Comparison of ENCODE assay signal across 10 cellular contexts in the genomic region with DNA sequence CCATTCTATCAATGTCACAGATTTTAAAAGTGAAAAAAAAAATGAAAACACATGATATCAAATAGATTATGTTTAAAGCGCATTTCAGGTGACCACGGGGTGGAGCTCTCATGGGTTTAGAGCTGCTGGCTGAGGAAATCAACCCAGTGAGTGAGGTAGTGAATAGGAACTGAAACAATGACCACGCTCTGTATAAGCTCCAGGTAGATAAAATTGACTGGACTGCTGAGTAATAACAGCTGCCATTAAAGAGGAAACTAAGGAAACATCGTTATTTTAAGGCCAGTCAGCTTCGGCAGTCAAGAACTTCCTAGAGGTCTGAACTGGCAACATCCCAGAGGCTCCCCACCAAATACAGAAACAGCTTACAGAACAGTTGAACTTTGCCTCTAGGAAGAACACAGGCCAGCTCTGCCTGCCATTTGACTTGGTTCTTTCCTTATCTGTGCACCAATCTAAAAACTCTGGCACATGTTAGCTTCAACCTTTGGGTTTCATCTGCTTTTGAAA.
A peak's percentile ranks its signal among the peaks of the same experiment; 100 is the strongest.
DNase-seq lines count a peak whose midpoint lies in the region; ATAC-seq, FAIRE-seq and TF ChIP-seq lines count a peak whose summit lies in the region.
"Had no signal": no experiment of that assay in that cellular context is flagged by ENCODE, and none has a peak within 500 bp of the region (broad histone marks: within the 10 kb centered on the region; RNA-seq: fewer than 3 reads in every experiment).

No MANE protein-coding gene starts in this region.

- TF ChIP-seq CTCF in kidney (IDR thresholded peaks at IDR 0.05; ENCODE audit: borderline replicate concordance, extremely low read depth, insufficient read depth), result peak; percentile 50

- H3K9ac ChIP-seq in kidney (ENCODE audit: low read length in 2 of 2), result no peak overlapping the region

- H3K9me3 ChIP-seq in kidney (ENCODE audit: control insufficient read depth in 1 of 2, low read length in 2 of 2), result no peaks in the 10 kb centered on the region

- no peaks in the 10 kb centered on the region for H3K4me1 ChIP-seq in kidney (ENCODE audit: control insufficient read depth in 1 of 2, insufficient read depth in 1 of 2, low read depth in 1 of 2, low read length in 2 of 2)

- H3K36me3 ChIP-seq in kidney (ENCODE audit: control insufficient read depth in 1 of 2, insufficient read depth in 2 of 2, low read length in 2 of 2), result no peaks in the 10 kb centered on the region

- H3K27ac ChIP-seq in kidney (ENCODE audit: low read depth in 2 of 2, low read length in 2 of 2), result no peak overlapping the region

- DNase-seq in D341Med (ENCODE audit: low spot score) (peak; percentile 50), NCI-H2029 (lab: John Stamatoyannopoulos, UW) (peak; percentile 27), amniotic epithelial cell (ENCODE audit: low read depth) (peak; percentile 45), kidney (no peak), ureter (ENCODE audit: low spot score) (no peak)
- no peak for DNase-seq in effector memory CD8-positive, alpha-beta T cell

- no peaks in the 10 kb centered on the region for H3K27me3 Mint-ChIP-seq in effector memory CD8-positive, alpha-beta T cell

- no peak for FAIRE-seq in kidney (lab: Jason Lieb, UNC)

- no peaks in the 10 kb centered on the region for H3K9me3 Mint-ChIP-seq in effector memory CD8-positive, alpha-beta T cell
- H3K9me3 Mint-ChIP-seq: naive thymus-derived CD8-positive, alpha-beta T cell; T-helper 1 cell treated with Interleukin-12 subunit alpha and Interleukin-12 subunit beta and Interleukin-4 antibody, amounts not matched to agents 30 μg/mL and 1 μg/mL, for 36 hours had no signal

- H3K27ac Mint-ChIP-seq in effector memory CD8-positive, alpha-beta T cell, result no peak overlapping the region
- H3K27ac Mint-ChIP-seq: naive thymus-derived CD8-positive, alpha-beta T cell; T-helper 1 cell treated with Interleukin-12 subunit alpha and Interleukin-12 subunit beta and Interleukin-4 antibody, amounts not matched to agents 30 μg/mL and 1 μg/mL, for 36 hours had no signal

- intact Hi-C loops in kidney (cut with DNase I), result no loop called here

- H3K4me1 Mint-ChIP-seq in effector memory CD8-positive, alpha-beta T cell (ENCODE audit: low read depth in 2 of 2), result no peaks in the 10 kb centered on the region

- no peaks in the 10 kb centered on the region for H3K36me3 Mint-ChIP-seq in effector memory CD8-positive, alpha-beta T cell (ENCODE audit: insufficient read depth)
- H3K36me3 Mint-ChIP-seq: naive thymus-derived CD8-positive, alpha-beta T cell had no signal

- H3K4me3 ChIP-seq in kidney (ENCODE audit: low read length in 2 of 2), result peak overlapping the region in 1 of 2 donors; percentile 9

- ATAC-seq in GM18867 (IDR thresholded peaks at IDR 0.05; ENCODE audit: unreplicated experiment), result peak; percentile 100
- ATAC-seq in HG02884 (IDR thresholded peaks at IDR 0.05; ENCODE audit: unreplicated experiment), result peak; percentile 100
- no peak for ATAC-seq in effector memory CD8-positive, alpha-beta T cell (replicated peaks)
- ATAC-seq: naive thymus-derived CD8-positive, alpha-beta T cell had no signal

- no peak overlapping the region for H3K4me3 Mint-ChIP-seq in effector memory CD8-positive, alpha-beta T cell
- H3K4me3 Mint-ChIP-seq: naive thymus-derived CD8-positive, alpha-beta T cell; T-helper 1 cell treated with Interleukin-12 subunit alpha and Interleukin-12 subunit beta and Interleukin-4 antibody, amounts not matched to agents 30 μg/mL and 1 μg/mL, for 36 hours had no signal

Comparison
In these comparisons a context has a peak if more than half of its experiments do, and no peak if none do; other contexts are left out.
1. DNase-seq: peak in D341Med (single experiment), NCI-H2029 (single experiment) and amniotic epithelial cell (single experiment); none in kidney (single experiment), ureter (single experiment) and effector memory CD8-positive, alpha-beta T cell (0 of 3).